22 cellular contexts compared by ENCODE assay signal in genomic region chr4:90503677-90504076, GRCh38.
"Had no signal": no experiment of that assay in that cellular context is flagged by ENCODE, and none has a peak within 500 bp of the region (broad histone marks: within the 10 kb centered on the region; RNA-seq: fewer than 3 reads in every experiment).

No MANE protein-coding gene starts in this region.

- ATAC-seq: activated CD4-positive, CD25-positive, alpha-beta regulatory T cell treated with anti-CD3 and anti-CD28 coated beads, Interleukin-2, amount 50 U/mL, for 24 hours had no signal

- H3K27ac Mint-ChIP-seq: activated naive CD8-positive, alpha-beta T cell treated with anti-CD3 and anti-CD28 coated beads, Interleukin-2, amount 10 ng/mL, durations not matched to agents 7 days and 5 days; activated T-helper 1 cell treated with anti-CD3 and anti-CD28 coated beads, Interleukin-12 subunit alpha, Interleukin-12 subunit beta, Interleukin-2, Interleukin-4 antibody, amounts not matched to agents 30 ng/mL and 10 ng/mL and 1 ng/mL, durations not matched to agents 14 hours and 24 hours and 36 hours; brain; nephron had no signal

- H3K9me3 ChIP-seq: esophagus muscularis mucosa, vagina had no signal

- H3K36me3 Mint-ChIP-seq: activated naive CD8-positive, alpha-beta T cell treated with anti-CD3 and anti-CD28 coated beads, Interleukin-2, amount 10 ng/mL, durations not matched to agents 7 days and 5 days had no signal

- H3K4me1 Mint-ChIP-seq: activated naive CD8-positive, alpha-beta T cell treated with anti-CD3 and anti-CD28 coated beads, Interleukin-2, amount 10 ng/mL, durations not matched to agents 7 days and 5 days; brain; central memory CD8-positive, alpha-beta T cell; nephron had no signal

- H3K27me3 Mint-ChIP-seq: activated naive CD8-positive, alpha-beta T cell treated with anti-CD3 and anti-CD28 coated beads, Interleukin-2, amount 10 ng/mL, durations not matched to agents 7 days and 5 days; brain; central memory CD8-positive, alpha-beta T cell had no signal

- H3K27me3 ChIP-seq: esophagus muscularis mucosa, right atrium auricular region, transverse colon, vagina had no signal

- H3K36me3 ChIP-seq: esophagus muscularis mucosa, right atrium auricular region, transverse colon, vagina had no signal

- H3K4me3 ChIP-seq: coronary artery, esophagus muscularis mucosa, right atrium auricular region, skin epidermis, transverse colon, vagina had no signal

- H3K27ac ChIP-seq: coronary artery, esophagus muscularis mucosa, right atrium auricular region, skin epidermis, transverse colon, vagina had no signal

- H3K4me1 ChIP-seq: esophagus muscularis mucosa, right atrium auricular region, transverse colon, vagina had no signal

- DNase-seq: activated CD4-positive, alpha-beta T cell treated with anti-CD3 and anti-CD28 coated beads, Interleukin-2, amount 50 U/mL, for 1 hour; activated CD8-positive, alpha-beta memory T cell treated with anti-CD3 and anti-CD28 coated beads for 24 hours; activated naive CD8-positive, alpha-beta T cell treated with anti-CD3 and anti-CD28 coated beads, Interleukin-2, amount 10 ng/mL, durations not matched to agents 7 days and 5 days; hypothalamus; kidney glomerular epithelial cell; mesenchymal stem cell; occipital lobe; stimulated activated CD4-positive, alpha-beta T cell treated with anti-CD3 and anti-CD28 coated beads, Interleukin-15, amount 100 ng/mL, for 24 hours; stimulated activated CD4-positive, alpha-beta T cell treated with anti-CD3 and anti-CD28 coated beads, Interleukin-4, amount 100 ng/mL, for 1 hour; stimulated activated naive CD4-positive, alpha-beta T cell treated with Interleukin-2 at 50 U/mL for 16 hours; substantia nigra; transverse colon had no signal

- H3K4me3 Mint-ChIP-seq: activated naive CD8-positive, alpha-beta T cell treated with anti-CD3 and anti-CD28 coated beads, Interleukin-2, amount 10 ng/mL, durations not matched to agents 7 days and 5 days; activated T-helper 1 cell treated with anti-CD3 and anti-CD28 coated beads, Interleukin-12 subunit alpha, Interleukin-12 subunit beta, Interleukin-2, Interleukin-4 antibody, amounts not matched to agents 30 ng/mL and 10 ng/mL and 1 ng/mL, durations not matched to agents 14 hours and 24 hours and 36 hours; brain; central memory CD8-positive, alpha-beta T cell; nephron had no signal
